In genomic region chr5:171405615-171406014, GRCh38 we compare ENCODE assay signal across 1 cellular context.
TF ChIP-seq lines count a peak whose summit lies in the region.

No MANE protein-coding gene starts in this region.

TF ChIP-seq in H1, 55 proteins besides CTCF, POLR2A, EP300 and RAD21:
- TF ChIP-seq TAF7 (optimal IDR thresholded peaks at IDR 0.05; ENCODE audit: borderline replicate concordance, low read depth, low read length) (no peak), EZH2 (IDR thresholded peaks at IDR 0.05; ENCODE audit: low read depth, low read length, severe bottlenecking) (no peak), KDM1A (IDR thresholded peaks at IDR 0.05; ENCODE audit: borderline replicate concordance, low read length) (no peak), CEBPB (IDR thresholded peaks at IDR 0.05; ENCODE audit: low read depth, low read length) (no peak), JUN (IDR thresholded peaks at IDR 0.05; ENCODE audit: low read depth, low read length) (no peak), MAFK (IDR thresholded peaks at IDR 0.05; ENCODE audit: low read depth, low read length) (no peak), HDAC2 (IDR thresholded peaks at IDR 0.05; ENCODE audit: borderline replicate concordance in 1 of 2, low read depth in 2 of 2, low read length in 2 of 2) (no peak), CHD1 (IDR thresholded peaks at IDR 0.05; ENCODE audit: low read depth, low read length) (no peak), RXRA (IDR thresholded peaks at IDR 0.05; ENCODE audit: insufficient read depth, low read depth, low read length) (no peak), SIRT6 (IDR thresholded peaks at IDR 0.05; ENCODE audit: low read length) (no peak), YY1 (IDR thresholded peaks at IDR 0.05; ENCODE audit: low read depth, low read length) (no peak), SUZ12 (IDR thresholded peaks at IDR 0.05; ENCODE audit: low read length) (no peak), TEAD4 (IDR thresholded peaks at IDR 0.05; ENCODE audit: low read depth, low read length) (no peak), KDM4A (IDR thresholded peaks at IDR 0.05; ENCODE audit: low read depth, low read length, severe bottlenecking) (no peak), CHD7 (IDR thresholded peaks at IDR 0.05; ENCODE audit: insufficient replicate concordance, low read length) (no peak), USF2 (IDR thresholded peaks at IDR 0.05; ENCODE audit: low read length) (no peak), ATF3 (IDR thresholded peaks at IDR 0.05; ENCODE audit: insufficient read depth, low read depth, low read length) (no peak), GABPA (IDR thresholded peaks at IDR 0.05; ENCODE audit: borderline replicate concordance, insufficient read depth, low read length) (no peak), PHF8 (conservative IDR thresholded peaks at IDR 0.05; ENCODE audit: low read depth, low read length) (no peak), RNF2 (IDR thresholded peaks at IDR 0.05; ENCODE audit: borderline replicate concordance, low read depth, low read length, missing control alignments, poor library complexity, severe bottlenecking) (no peak)
